Comparison of ENCODE assay signal across 9 cellular contexts in the genomic region with DNA sequence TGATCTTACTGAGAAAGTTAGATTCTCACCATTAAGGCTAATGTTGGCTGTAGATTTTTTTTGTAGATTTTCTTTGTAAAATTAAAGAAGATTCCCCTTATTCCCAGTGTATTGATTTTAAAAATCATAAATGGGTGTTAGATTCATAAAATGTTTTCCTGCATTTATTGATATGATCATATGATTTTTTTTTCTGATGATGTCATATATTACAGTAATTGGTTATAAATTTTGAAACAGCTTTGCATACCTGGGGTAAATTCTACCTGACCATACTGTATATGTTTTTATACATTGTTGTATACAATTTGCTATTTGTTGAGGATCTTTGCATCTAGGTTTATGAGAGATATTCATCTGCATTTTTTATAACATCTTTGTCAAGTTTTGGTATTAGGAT.
"Had no signal": no experiment of that assay in that cellular context is flagged by ENCODE, and none has a peak within 500 bp of the region (broad histone marks: within the 10 kb centered on the region; RNA-seq: fewer than 3 reads in every experiment).

No MANE protein-coding gene starts in this region.

- H3K4me3 Mint-ChIP-seq: IgD-negative memory B cell had no signal

- FAIRE-seq: HTR-8/SVneo had no signal

- H3K27me3 Mint-ChIP-seq: IgD-negative memory B cell had no signal

- H2AFZ ChIP-seq: GM23248 had no signal

- H3K4me3 ChIP-seq: GM23248, HAP-1 had no signal

- H3K4me2 ChIP-seq: KMS-11 had no signal

- H3K4me1 ChIP-seq: HAP-1 had no signal

- H3K27ac Mint-ChIP-seq: IgD-negative memory B cell had no signal

- H3K36me3 ChIP-seq: HAP-1 had no signal

- H3K9me3 ChIP-seq: HAP-1 had no signal

- ATAC-seq: HCT116 had no signal

- H3K9ac ChIP-seq: GM23248, KMS-11 had no signal

- H3K4me1 Mint-ChIP-seq: IgD-negative memory B cell had no signal

- H3K27ac ChIP-seq: GM23248, KMS-11 had no signal

- DNase-seq: GM23248, GOT3, H7, KBM-7 had no signal

- H3K36me3 Mint-ChIP-seq: IgD-negative memory B cell had no signal
